In genomic region chrX:81215685-81216084, GRCh38 we compare ENCODE assay signal across 33 cellular contexts.
"Had no signal": no experiment of that assay in that cellular context is flagged by ENCODE, and none has a peak within 500 bp of the region (broad histone marks: within the 10 kb centered on the region; RNA-seq: fewer than 3 reads in every experiment).

No MANE protein-coding gene starts in this region.

- H3K4me3 ChIP-seq: MG63, Peyer's patch, SJSA1 had no signal

- H3K4me1 Mint-ChIP-seq: brain had no signal

- H3K9me3 ChIP-seq: MG63, Peyer's patch, SJSA1 had no signal

- H3K9me3 Mint-ChIP-seq: activated CD4-positive, alpha-beta T cell treated with anti-CD3 and anti-CD28 coated beads, Interleukin-2, amount 10 ng/mL, durations not matched to agents 24 days and 14 days; activated CD8-positive, alpha-beta T cell treated with anti-CD3 and anti-CD28 coated beads for 36 hours; activated naive CD4-positive, alpha-beta T cell treated with anti-CD3 and anti-CD28 coated beads, Interleukin-2, amount 50 U/mL, for 24 hours; activated naive CD8-positive, alpha-beta T cell treated with anti-CD3 and anti-CD28 coated beads, Interleukin-2, amount 10 ng/mL, durations not matched to agents 7 days and 5 days; activated T-cell treated with anti-CD3 and anti-CD28 coated beads, Interleukin-2, amount 50 U/mL, for 24 hours; activated T-helper 2 cell treated with anti-CD3 and anti-CD28 coated beads, Interferon-gamma antibody, Interleukin-2, Interleukin-4, amounts not matched to agents 10 μg/mL and 5 μg/mL and 100 μg/mL, durations not matched to agents 14 hours and 24 hours and 36 hours had no signal

- H3K27me3 ChIP-seq: MG63, Peyer's patch, SJSA1 had no signal

- H3K36me3 ChIP-seq: MG63, Peyer's patch, SJSA1 had no signal

- FAIRE-seq: bronchial epithelial cell, TTC549 had no signal

- H3K27ac ChIP-seq: Peyer's patch, SJSA1 had no signal

- H3K27ac Mint-ChIP-seq: activated CD4-positive, alpha-beta T cell treated with anti-CD3 and anti-CD28 coated beads, Interleukin-2, amount 10 ng/mL, durations not matched to agents 24 days and 14 days; activated CD8-positive, alpha-beta T cell treated with anti-CD3 and anti-CD28 coated beads for 36 hours; activated naive CD4-positive, alpha-beta T cell treated with anti-CD3 and anti-CD28 coated beads, Interleukin-2, amount 50 U/mL, for 24 hours; activated naive CD8-positive, alpha-beta T cell treated with anti-CD3 and anti-CD28 coated beads, Interleukin-2, amount 10 ng/mL, durations not matched to agents 7 days and 5 days; activated T-cell treated with anti-CD3 and anti-CD28 coated beads, Interleukin-2, amount 50 U/mL, for 24 hours; activated T-helper 2 cell treated with anti-CD3 and anti-CD28 coated beads, Interferon-gamma antibody, Interleukin-2, Interleukin-4, amounts not matched to agents 10 μg/mL and 5 μg/mL and 100 μg/mL, durations not matched to agents 14 hours and 24 hours and 36 hours; brain had no signal

- H3K27me3 Mint-ChIP-seq: activated CD4-positive, alpha-beta T cell treated with anti-CD3 and anti-CD28 coated beads, Interleukin-2, amount 10 ng/mL, durations not matched to agents 24 days and 14 days; activated CD8-positive, alpha-beta T cell treated with anti-CD3 and anti-CD28 coated beads for 36 hours; activated naive CD4-positive, alpha-beta T cell treated with anti-CD3 and anti-CD28 coated beads, Interleukin-2, amount 50 U/mL, for 24 hours; activated naive CD8-positive, alpha-beta T cell treated with anti-CD3 and anti-CD28 coated beads, Interleukin-2, amount 10 ng/mL, durations not matched to agents 7 days and 5 days; brain had no signal

- DNase-seq: activated CD4-positive, alpha-beta T cell treated with anti-CD3 and anti-CD28 coated beads, Interleukin-2, amount 10 ng/mL, durations not matched to agents 24 days and 14 days; activated CD4-positive, alpha-beta T cell treated with anti-CD3 and anti-CD28 coated beads, Interleukin-2, amount 50 U/mL, for 4 hours; activated CD8-positive, alpha-beta T cell treated with anti-CD3 and anti-CD28 coated beads for 36 hours; activated gamma-delta T cell; activated naive CD4-positive, alpha-beta T cell treated with Interleukin-2 at 50 U/mL for 16 hours; activated naive CD8-positive, alpha-beta T cell treated with anti-CD3 and anti-CD28 coated beads, Interleukin-2, amount 10 ng/mL, durations not matched to agents 7 days and 5 days; activated T-cell treated with anti-CD3 and anti-CD28 coated beads, Interleukin-2, amount 50 U/mL, for 24 hours; caudate nucleus; cerebellar nuclear complex; Kasumi-1; KG1; MG63; NCI-H1048; NCI-H1105 treated with DMSO at 0.1 percent for 48 hours; NCI-H1436; NCI-H1694; NCI-H2029; NCI-H345; NCI-H524 treated with DMSO at 0.1 percent for 48 hours; NK-92 treated with Interleukin-12 subunit alpha and Interleukin-12 subunit beta, amount 100 ng/mL, for 24 hours; PC-3; Peyer's patch; RPMI8226; SHP77 treated with DMSO at 0.1 percent for 48 hours; SW 1271; T-helper 1 cell; T1000 had no signal

- H3K4me1 ChIP-seq: Peyer's patch, SJSA1 had no signal

- ATAC-seq: activated CD8-positive, alpha-beta T cell treated with anti-CD3 and anti-CD28 coated beads for 36 hours; PC-3 had no signal

- H3K4me3 Mint-ChIP-seq: activated CD4-positive, alpha-beta T cell treated with anti-CD3 and anti-CD28 coated beads, Interleukin-2, amount 10 ng/mL, durations not matched to agents 24 days and 14 days; activated CD8-positive, alpha-beta T cell treated with anti-CD3 and anti-CD28 coated beads for 36 hours; activated naive CD4-positive, alpha-beta T cell treated with anti-CD3 and anti-CD28 coated beads, Interleukin-2, amount 50 U/mL, for 24 hours; activated naive CD8-positive, alpha-beta T cell treated with anti-CD3 and anti-CD28 coated beads, Interleukin-2, amount 10 ng/mL, durations not matched to agents 7 days and 5 days; activated T-cell treated with anti-CD3 and anti-CD28 coated beads, Interleukin-2, amount 50 U/mL, for 24 hours; brain had no signal
